1 cellular context compared by ENCODE assay signal in the genomic region with DNA sequence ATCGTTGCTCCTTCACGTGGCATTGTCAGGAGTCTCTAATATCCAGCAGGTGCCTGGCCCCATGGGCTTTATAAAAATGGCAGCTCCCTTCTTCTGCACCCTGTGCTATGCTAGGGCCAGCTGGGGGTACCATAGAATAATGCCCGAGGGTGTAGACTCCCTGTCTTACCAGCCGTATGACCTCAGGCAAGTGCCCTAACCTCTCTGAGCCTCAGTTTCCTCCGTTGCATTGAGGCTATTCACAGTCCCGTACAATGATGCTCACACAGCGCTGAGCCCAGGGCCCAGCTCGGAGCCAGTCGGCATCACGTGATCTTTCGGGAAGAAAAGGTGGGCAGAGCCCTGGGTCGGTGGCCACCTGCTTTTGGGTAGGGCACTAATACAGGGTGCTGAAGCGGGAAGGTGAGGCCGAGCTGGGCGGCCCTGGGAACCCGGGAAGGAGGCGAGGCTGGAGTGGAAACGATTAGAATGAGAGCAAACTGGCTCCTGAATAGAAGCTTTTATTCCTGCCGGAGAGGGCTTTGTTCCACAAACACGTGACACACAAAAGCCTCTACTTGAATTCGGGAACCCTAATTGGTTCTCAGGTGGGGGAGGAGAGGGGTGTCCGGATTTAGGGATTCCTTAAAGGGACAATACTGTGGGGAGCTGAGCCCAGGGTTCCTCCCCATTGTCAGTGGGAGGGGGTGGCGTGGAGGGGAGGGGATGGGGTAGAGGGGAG.
TF ChIP-seq lines count a peak whose summit lies in the region.

No MANE protein-coding gene starts in this region.

TF ChIP-seq in WTC11, 78 proteins besides CTCF, POLR2A, EP300 and RAD21 (continued from another document and continues in another):
- 0 out of 2 replicates have a peak, but pooled peaks have one; percentile 47 for TF ChIP-seq JUN (CRISPR knock-in tag; IDR thresholded peaks at IDR 0.05)
- no peak for TF ChIP-seq RELA (CRISPR knock-in tag; IDR thresholded peaks at IDR 0.05; ENCODE audit: borderline replicate concordance)
- no peak for TF ChIP-seq TCF7 (CRISPR knock-in tag; IDR thresholded peaks at IDR 0.05; ENCODE audit: low read depth)
- no peak for TF ChIP-seq CREM (CRISPR knock-in tag; IDR thresholded peaks at IDR 0.05)
- no peak for TF ChIP-seq NFATC4 (CRISPR knock-in tag; IDR thresholded peaks at IDR 0.05)
- TF ChIP-seq SP1 (CRISPR knock-in tag; conservative IDR thresholded peaks at IDR 0.05), result no peak
- TF ChIP-seq NR2C2 (CRISPR knock-in tag; IDR thresholded peaks at IDR 0.05), result no peak
- no peak for TF ChIP-seq GRHL2 (CRISPR knock-in tag; IDR thresholded peaks at IDR 0.05; ENCODE audit: insufficient replicate concordance, severe bottlenecking)
- no peak for TF ChIP-seq ZNF317 (CRISPR knock-in tag; IDR thresholded peaks at IDR 0.05; ENCODE audit: borderline replicate concordance, low read depth)
- TF ChIP-seq, protein P1, sequence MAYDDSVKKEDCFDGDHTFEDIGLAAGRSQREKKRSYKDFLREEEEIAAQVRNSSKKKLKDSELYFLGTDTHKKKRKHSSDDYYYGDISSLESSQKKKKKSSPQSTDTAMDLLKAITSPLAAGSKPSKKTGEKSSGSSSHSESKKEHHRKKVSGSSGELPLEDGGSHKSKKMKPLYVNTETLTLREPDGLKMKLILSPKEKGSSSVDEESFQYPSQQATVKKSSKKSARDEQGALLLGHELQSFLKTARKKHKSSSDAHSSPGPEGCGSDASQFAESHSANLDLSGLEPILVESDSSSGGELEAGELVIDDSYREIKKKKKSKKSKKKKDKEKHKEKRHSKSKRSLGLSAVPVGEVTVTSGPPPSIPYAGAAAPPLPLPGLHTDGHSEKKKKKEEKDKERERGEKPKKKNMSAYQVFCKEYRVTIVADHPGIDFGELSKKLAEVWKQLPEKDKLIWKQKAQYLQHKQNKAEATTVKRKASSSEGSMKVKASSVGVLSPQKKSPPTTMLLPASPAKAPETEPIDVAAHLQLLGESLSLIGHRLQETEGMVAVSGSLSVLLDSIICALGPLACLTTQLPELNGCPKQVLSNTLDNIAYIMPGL (CRISPR knock-in tag; IDR thresholded peaks at IDR 0.05), result no peak
- TF ChIP-seq, protein P2, sequence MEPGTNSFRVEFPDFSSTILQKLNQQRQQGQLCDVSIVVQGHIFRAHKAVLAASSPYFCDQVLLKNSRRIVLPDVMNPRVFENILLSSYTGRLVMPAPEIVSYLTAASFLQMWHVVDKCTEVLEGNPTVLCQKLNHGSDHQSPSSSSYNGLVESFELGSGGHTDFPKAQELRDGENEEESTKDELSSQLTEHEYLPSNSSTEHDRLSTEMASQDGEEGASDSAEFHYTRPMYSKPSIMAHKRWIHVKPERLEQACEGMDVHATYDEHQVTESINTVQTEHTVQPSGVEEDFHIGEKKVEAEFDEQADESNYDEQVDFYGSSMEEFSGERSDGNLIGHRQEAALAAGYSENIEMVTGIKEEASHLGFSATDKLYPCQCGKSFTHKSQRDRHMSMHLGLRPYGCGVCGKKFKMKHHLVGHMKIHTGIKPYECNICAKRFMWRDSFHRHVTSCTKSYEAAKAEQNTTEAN (CRISPR knock-in tag; IDR thresholded peaks at IDR 0.05), result no peak
- TF ChIP-seq, protein P3, sequence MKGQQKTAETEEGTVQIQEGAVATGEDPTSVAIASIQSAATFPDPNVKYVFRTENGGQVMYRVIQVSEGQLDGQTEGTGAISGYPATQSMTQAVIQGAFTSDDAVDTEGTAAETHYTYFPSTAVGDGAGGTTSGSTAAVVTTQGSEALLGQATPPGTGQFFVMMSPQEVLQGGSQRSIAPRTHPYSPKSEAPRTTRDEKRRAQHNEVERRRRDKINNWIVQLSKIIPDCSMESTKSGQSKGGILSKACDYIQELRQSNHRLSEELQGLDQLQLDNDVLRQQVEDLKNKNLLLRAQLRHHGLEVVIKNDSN (CRISPR knock-in tag; IDR thresholded peaks at IDR 0.05), result peak; percentile 96
- TF ChIP-seq, protein P4, sequence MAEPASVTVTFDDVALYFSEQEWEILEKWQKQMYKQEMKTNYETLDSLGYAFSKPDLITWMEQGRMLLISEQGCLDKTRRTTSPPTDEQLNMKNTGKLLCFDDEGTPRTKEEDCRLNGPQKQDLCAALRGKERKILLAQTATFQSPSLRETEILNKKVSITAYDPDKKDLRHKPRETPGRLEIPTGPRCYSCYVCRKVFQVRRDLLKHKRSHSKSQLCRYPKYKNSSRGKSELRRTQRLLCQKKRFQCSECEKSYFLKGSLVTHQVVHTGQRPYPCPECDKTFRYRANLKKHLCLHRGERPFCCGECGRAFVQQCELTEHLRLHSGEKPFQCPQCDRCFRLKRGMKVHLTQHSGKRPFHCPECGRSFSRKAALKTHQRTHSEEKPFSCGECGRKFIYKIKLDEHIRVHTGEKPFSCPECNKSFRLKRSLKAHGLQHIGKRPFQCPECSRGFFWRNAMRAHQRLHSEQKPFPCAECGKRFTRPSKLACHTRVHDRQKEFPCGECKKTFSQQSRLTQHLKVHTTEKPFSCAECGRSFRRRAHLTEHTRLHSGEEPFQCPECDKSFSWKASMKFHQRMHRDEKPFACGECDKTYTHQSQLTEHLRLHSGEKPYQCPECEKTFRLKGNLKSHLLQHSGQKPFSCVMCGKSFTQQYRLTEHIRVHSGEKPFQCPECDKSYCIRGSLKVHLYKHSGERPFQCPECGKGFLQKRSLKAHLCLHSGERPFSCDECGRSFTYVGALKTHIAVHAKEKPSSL (CRISPR knock-in tag; conservative IDR thresholded peaks at IDR 0.05), result no peak
- TF ChIP-seq, protein P5, sequence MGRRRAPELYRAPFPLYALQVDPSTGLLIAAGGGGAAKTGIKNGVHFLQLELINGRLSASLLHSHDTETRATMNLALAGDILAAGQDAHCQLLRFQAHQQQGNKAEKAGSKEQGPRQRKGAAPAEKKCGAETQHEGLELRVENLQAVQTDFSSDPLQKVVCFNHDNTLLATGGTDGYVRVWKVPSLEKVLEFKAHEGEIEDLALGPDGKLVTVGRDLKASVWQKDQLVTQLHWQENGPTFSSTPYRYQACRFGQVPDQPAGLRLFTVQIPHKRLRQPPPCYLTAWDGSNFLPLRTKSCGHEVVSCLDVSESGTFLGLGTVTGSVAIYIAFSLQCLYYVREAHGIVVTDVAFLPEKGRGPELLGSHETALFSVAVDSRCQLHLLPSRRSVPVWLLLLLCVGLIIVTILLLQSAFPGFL (CRISPR knock-in tag; IDR thresholded peaks at IDR 0.05; ENCODE audit: borderline replicate concordance), result no peak
- TF ChIP-seq ESRRA (CRISPR knock-in tag; IDR thresholded peaks at IDR 0.05; ENCODE audit: borderline replicate concordance), result no peak
- TF ChIP-seq ZNF263 (CRISPR knock-in tag; IDR thresholded peaks at IDR 0.05; ENCODE audit: low read depth), result no peak
- TF ChIP-seq ELF4 (CRISPR knock-in tag; IDR thresholded peaks at IDR 0.05; ENCODE audit: low read depth), result no peak
- no peak for TF ChIP-seq GTF2I (CRISPR knock-in tag; conservative IDR thresholded peaks at IDR 0.05)
- no peak for TF ChIP-seq ZNF219 (CRISPR knock-in tag; IDR thresholded peaks at IDR 0.05; ENCODE audit: borderline replicate concordance)
- no peak for TF ChIP-seq ZNF138 (CRISPR knock-in tag; conservative IDR thresholded peaks at IDR 0.05)
- TF ChIP-seq TEAD4 (CRISPR knock-in tag; IDR thresholded peaks at IDR 0.05), result no peak
- TF ChIP-seq, protein P6, sequence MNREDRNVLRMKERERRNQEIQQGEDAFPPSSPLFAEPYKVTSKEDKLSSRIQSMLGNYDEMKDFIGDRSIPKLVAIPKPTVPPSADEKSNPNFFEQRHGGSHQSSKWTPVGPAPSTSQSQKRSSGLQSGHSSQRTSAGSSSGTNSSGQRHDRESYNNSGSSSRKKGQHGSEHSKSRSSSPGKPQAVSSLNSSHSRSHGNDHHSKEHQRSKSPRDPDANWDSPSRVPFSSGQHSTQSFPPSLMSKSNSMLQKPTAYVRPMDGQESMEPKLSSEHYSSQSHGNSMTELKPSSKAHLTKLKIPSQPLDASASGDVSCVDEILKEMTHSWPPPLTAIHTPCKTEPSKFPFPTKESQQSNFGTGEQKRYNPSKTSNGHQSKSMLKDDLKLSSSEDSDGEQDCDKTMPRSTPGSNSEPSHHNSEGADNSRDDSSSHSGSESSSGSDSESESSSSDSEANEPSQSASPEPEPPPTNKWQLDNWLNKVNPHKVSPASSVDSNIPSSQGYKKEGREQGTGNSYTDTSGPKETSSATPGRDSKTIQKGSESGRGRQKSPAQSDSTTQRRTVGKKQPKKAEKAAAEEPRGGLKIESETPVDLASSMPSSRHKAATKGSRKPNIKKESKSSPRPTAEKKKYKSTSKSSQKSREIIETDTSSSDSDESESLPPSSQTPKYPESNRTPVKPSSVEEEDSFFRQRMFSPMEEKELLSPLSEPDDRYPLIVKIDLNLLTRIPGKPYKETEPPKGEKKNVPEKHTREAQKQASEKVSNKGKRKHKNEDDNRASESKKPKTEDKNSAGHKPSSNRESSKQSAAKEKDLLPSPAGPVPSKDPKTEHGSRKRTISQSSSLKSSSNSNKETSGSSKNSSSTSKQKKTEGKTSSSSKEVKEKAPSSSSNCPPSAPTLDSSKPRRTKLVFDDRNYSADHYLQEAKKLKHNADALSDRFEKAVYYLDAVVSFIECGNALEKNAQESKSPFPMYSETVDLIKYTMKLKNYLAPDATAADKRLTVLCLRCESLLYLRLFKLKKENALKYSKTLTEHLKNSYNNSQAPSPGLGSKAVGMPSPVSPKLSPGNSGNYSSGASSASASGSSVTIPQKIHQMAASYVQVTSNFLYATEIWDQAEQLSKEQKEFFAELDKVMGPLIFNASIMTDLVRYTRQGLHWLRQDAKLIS (CRISPR knock-in tag; IDR thresholded peaks at IDR 0.05; ENCODE audit: borderline replicate concordance), result no peak
- TF ChIP-seq, protein P7, sequence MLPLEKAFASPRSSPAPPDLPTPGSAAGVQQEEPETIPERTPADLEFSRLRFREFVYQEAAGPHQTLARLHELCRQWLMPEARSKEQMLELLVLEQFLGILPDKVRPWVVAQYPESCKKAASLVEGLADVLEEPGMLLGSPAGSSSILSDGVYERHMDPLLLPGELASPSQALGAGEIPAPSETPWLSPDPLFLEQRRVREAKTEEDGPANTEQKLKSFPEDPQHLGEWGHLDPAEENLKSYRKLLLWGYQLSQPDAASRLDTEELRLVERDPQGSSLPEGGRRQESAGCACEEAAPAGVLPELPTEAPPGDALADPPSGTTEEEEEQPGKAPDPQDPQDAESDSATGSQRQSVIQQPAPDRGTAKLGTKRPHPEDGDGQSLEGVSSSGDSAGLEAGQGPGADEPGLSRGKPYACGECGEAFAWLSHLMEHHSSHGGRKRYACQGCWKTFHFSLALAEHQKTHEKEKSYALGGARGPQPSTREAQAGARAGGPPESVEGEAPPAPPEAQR (CRISPR knock-in tag; IDR thresholded peaks at IDR 0.05), result no peak
- TF ChIP-seq, protein P8, sequence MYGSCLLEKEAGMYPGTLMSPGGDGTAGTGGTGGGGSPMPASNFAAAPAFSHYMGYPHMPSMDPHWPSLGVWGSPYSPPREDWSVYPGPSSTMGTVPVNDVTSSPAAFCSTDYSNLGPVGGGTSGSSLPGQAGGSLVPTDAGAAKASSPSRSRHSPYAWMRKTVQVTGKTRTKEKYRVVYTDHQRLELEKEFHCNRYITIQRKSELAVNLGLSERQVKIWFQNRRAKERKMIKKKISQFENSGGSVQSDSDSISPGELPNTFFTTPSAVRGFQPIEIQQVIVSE (CRISPR knock-in tag; IDR thresholded peaks at IDR 0.05; ENCODE audit: borderline replicate concordance), result no peak
- TF ChIP-seq, protein P9, sequence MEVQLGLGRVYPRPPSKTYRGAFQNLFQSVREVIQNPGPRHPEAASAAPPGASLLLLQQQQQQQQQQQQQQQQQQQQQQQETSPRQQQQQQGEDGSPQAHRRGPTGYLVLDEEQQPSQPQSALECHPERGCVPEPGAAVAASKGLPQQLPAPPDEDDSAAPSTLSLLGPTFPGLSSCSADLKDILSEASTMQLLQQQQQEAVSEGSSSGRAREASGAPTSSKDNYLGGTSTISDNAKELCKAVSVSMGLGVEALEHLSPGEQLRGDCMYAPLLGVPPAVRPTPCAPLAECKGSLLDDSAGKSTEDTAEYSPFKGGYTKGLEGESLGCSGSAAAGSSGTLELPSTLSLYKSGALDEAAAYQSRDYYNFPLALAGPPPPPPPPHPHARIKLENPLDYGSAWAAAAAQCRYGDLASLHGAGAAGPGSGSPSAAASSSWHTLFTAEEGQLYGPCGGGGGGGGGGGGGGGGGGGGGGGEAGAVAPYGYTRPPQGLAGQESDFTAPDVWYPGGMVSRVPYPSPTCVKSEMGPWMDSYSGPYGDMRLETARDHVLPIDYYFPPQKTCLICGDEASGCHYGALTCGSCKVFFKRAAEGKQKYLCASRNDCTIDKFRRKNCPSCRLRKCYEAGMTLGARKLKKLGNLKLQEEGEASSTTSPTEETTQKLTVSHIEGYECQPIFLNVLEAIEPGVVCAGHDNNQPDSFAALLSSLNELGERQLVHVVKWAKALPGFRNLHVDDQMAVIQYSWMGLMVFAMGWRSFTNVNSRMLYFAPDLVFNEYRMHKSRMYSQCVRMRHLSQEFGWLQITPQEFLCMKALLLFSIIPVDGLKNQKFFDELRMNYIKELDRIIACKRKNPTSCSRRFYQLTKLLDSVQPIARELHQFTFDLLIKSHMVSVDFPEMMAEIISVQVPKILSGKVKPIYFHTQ (CRISPR knock-in tag; IDR thresholded peaks at IDR 0.05), result no peak
- TF ChIP-seq, protein P10, sequence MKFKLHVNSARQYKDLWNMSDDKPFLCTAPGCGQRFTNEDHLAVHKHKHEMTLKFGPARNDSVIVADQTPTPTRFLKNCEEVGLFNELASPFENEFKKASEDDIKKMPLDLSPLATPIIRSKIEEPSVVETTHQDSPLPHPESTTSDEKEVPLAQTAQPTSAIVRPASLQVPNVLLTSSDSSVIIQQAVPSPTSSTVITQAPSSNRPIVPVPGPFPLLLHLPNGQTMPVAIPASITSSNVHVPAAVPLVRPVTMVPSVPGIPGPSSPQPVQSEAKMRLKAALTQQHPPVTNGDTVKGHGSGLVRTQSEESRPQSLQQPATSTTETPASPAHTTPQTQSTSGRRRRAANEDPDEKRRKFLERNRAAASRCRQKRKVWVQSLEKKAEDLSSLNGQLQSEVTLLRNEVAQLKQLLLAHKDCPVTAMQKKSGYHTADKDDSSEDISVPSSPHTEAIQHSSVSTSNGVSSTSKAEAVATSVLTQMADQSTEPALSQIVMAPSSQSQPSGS (CRISPR knock-in tag; IDR thresholded peaks at IDR 0.05; ENCODE audit: borderline replicate concordance, low read depth), result no peak
- no peak for TF ChIP-seq TP53 (CRISPR knock-in tag; IDR thresholded peaks at IDR 0.05)
- TF ChIP-seq CREB1 (CRISPR knock-in tag; IDR thresholded peaks at IDR 0.05), result no peak
- TF ChIP-seq IRF2 (CRISPR knock-in tag; IDR thresholded peaks at IDR 0.05; ENCODE audit: borderline replicate concordance, low read depth), result no peak
- TF ChIP-seq EMX1 (CRISPR knock-in tag; IDR thresholded peaks at IDR 0.05), result no peak
- TF ChIP-seq, protein P11, sequence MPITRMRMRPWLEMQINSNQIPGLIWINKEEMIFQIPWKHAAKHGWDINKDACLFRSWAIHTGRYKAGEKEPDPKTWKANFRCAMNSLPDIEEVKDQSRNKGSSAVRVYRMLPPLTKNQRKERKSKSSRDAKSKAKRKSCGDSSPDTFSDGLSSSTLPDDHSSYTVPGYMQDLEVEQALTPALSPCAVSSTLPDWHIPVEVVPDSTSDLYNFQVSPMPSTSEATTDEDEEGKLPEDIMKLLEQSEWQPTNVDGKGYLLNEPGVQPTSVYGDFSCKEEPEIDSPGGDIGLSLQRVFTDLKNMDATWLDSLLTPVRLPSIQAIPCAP (CRISPR knock-in tag; IDR thresholded peaks at IDR 0.05), result no peak
- TF ChIP-seq SMAD3 (CRISPR knock-in tag; IDR thresholded peaks at IDR 0.05; ENCODE audit: borderline replicate concordance), result peak; percentile 89
- TF ChIP-seq, protein P12, sequence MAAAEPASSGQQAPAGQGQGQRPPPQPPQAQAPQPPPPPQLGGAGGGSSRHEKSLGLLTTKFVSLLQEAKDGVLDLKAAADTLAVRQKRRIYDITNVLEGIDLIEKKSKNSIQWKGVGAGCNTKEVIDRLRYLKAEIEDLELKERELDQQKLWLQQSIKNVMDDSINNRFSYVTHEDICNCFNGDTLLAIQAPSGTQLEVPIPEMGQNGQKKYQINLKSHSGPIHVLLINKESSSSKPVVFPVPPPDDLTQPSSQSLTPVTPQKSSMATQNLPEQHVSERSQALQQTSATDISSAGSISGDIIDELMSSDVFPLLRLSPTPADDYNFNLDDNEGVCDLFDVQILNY (CRISPR knock-in tag; IDR thresholded peaks at IDR 0.05), result no peak
